39 cellular contexts compared by ENCODE assay signal in genomic region chr3:180640987-180641386, GRCh38. TPM values are rescaled to one million over a fixed set of nuclear protein-coding genes. Genes with fewer than 3 reads are reported as not detected.
"Had no signal": no experiment of that assay in that cellular context is flagged by ENCODE, and none has a peak within 500 bp of the region (broad histone marks: within the 10 kb centered on the region; RNA-seq: fewer than 3 reads in every experiment).

No MANE protein-coding gene starts in this region.

- DNase-seq: Kasumi-1, MG63, MM.1S, MV-4-11, NCI-H1048, NCI-H1092, NCI-H1092 treated with DMSO at 0.1 percent for 48 hours, NCI-H1105, NCI-H1105 treated with DMSO at 0.1 percent for 48 hours, NCI-H1417, NCI-H1417 treated with DMSO at 0.1 percent for 48 hours, NCI-H1436, NCI-H1436 treated with DMSO at 0.1 percent for 48 hours, NCI-H146, NCI-H1694, NCI-H1694 treated with DMSO at 0.1 percent for 48 hours, NCI-H187, NCI-H187 treated with DMSO at 0.1 percent for 48 hours, NCI-H1930, NCI-H2029, NCI-H2029 treated with DMSO at 0.1 percent for 48 hours, NCI-H2081, NCI-H2081 treated with DMSO at 0.1 percent for 48 hours, NCI-H2107, NCI-H2171, NCI-H2171 treated with DMSO at 0.1 percent for 48 hours, NCI-H2227 treated with DMSO at 0.1 percent for 48 hours, NCI-H226, NCI-H345, NCI-H446, NCI-H446 treated with DMSO at 0.1 percent for 48 hours, NCI-H510A, NCI-H510A treated with DMSO at 0.1 percent for 48 hours, NCI-H524, NCI-H524 treated with DMSO at 0.1 percent for 48 hours had no signal

- H3K36me3 ChIP-seq: MG63 had no signal

- H3K4me3 ChIP-seq: MG63 had no signal

- H3K9me3 ChIP-seq: MG63 had no signal

RNA-seq across cellular contexts. Expression of gene CCDC39, which starts 38.3 kb away (rescaled TPM):
- total RNA-seq: LHCN-M2, M059J, MCF 10A, NCI-H460 had no signal
